Comparison of ENCODE assay signal across 29 cellular contexts in genomic region chr3:144351968-144352367, GRCh38.
A peak's percentile ranks its signal among the peaks of the same experiment; 100 is the strongest.
DNase-seq lines count a peak whose midpoint lies in the region; ATAC-seq and TF ChIP-seq lines count a peak whose summit lies in the region.
"Had no signal": no experiment of that assay in that cellular context is flagged by ENCODE, and none has a peak within 500 bp of the region (broad histone marks: within the 10 kb centered on the region; RNA-seq: fewer than 3 reads in every experiment).

No MANE protein-coding gene starts in this region.

- peaks cover 0 to 2% (median under 1%) of the 10 kb centered on the region in 3 donors for H3K27me3 Mint-ChIP-seq in CD14-positive monocyte (ENCODE audit: low read depth in 3 of 3)

- ATAC-seq in left lobe of liver: peak; percentile 13
- ATAC-seq: CD8-positive, alpha-beta T cell; GM12878 had no signal

- intact Hi-C loops in CD14-positive monocyte (cut with micrococcal nuclease): no loop called here
- intact Hi-C loops in ascending aorta (cut with DNase I): no loop called here

- H3K4me1 Mint-ChIP-seq in CD14-positive monocyte: peaks cover 17% of the 10 kb centered on the region

- no peaks in the 10 kb centered on the region for H3K36me3 Mint-ChIP-seq in CD14-positive monocyte
- H3K36me3 Mint-ChIP-seq: CD8-positive, alpha-beta T cell had no signal

- H3K27ac Mint-ChIP-seq in CD14-positive monocyte: peak overlapping the region in 5 of 7 donors; percentile 23 to 65 (median 64)
- H3K27ac Mint-ChIP-seq: CD8-positive, alpha-beta T cell; HFFc6 had no signal

- H3K4me3 ChIP-seq in choroid plexus epithelial cell (ENCODE audit: low read depth, low read length) (no peak overlapping the region), ascending aorta (no peak overlapping the region)
- H3K4me3 ChIP-seq: BLaER1 treated with 17β-estradiol and CSF1 and Interleukin-3, amounts not matched to agents 10 nM and 100 nM; GM12878; HAP-1; MG63; SJSA1 had no signal

- in situ Hi-C loops in ACHN (cut with HindIII; ENCODE audit: low pct_ligation_motif_present, low pct_unique_long_range_greater_than_20kb, low sequenced_read_pairs): no loop called here

- H3K9me3 ChIP-seq in ascending aorta: no peaks in the 10 kb centered on the region
- H3K9me3 ChIP-seq: BLaER1 treated with 17β-estradiol and CSF1 and Interleukin-3, amounts not matched to agents 10 nM and 100 nM; HAP-1; MG63; SJSA1 had no signal

- peak overlapping the region in 1 of 2 donors; percentile 43 for H3K4me3 Mint-ChIP-seq in CD14-positive monocyte
- H3K4me3 Mint-ChIP-seq: CD8-positive, alpha-beta T cell; HFFc6 had no signal

- no peak for TF ChIP-seq CTCF in CD14-positive monocyte (IDR thresholded peaks at IDR 0.05)
- no peak for TF ChIP-seq CTCF in choroid plexus epithelial cell (conservative IDR thresholded peaks at IDR 0.05; ENCODE audit: low read depth, low read length)
- TF ChIP-seq CTCF in ascending aorta (IDR thresholded peaks at IDR 0.05): no peak

- H3K9me3 Mint-ChIP-seq in CD14-positive monocyte: no peaks in the 10 kb centered on the region
- H3K9me3 Mint-ChIP-seq: CD8-positive, alpha-beta T cell had no signal

- no peaks in the 10 kb centered on the region for H3K36me3 ChIP-seq in ascending aorta
- H3K36me3 ChIP-seq: BLaER1 treated with 17β-estradiol and CSF1 and Interleukin-3, amounts not matched to agents 10 nM and 100 nM; HAP-1; MG63; SJSA1 had no signal

- no peaks in the 10 kb centered on the region for H3K4me1 ChIP-seq in ascending aorta
- H3K4me1 ChIP-seq: BLaER1 treated with 17β-estradiol and CSF1 and Interleukin-3, amounts not matched to agents 10 nM and 100 nM; HAP-1; SJSA1 had no signal

- H3K27ac ChIP-seq in ascending aorta: no peak overlapping the region
- H3K27ac ChIP-seq: BLaER1 treated with 17β-estradiol and CSF1 and Interleukin-3, amounts not matched to agents 10 nM and 100 nM; SJSA1 had no signal

- H3K27me3 ChIP-seq in ascending aorta: no peaks in the 10 kb centered on the region
- H3K27me3 ChIP-seq: MG63, SJSA1 had no signal

- DNase-seq in CD14-positive monocyte (ENCODE audit: low spot score) (no peak), NOMO-1 treated with DMSO at 0.1 percent for 48 hours (lab: John Stamatoyannopoulos, UW; ENCODE audit: unreplicated experiment) (peak; percentile 16), choroid plexus epithelial cell (ENCODE audit: low read depth) (peak; percentile 52), left lobe of liver (ENCODE audit: low spot score) (no peak), AG20443 (ENCODE audit: low spot score) (no peak), ACHN (no peak), ascending aorta (ENCODE audit: low spot score in 2 of 2) (no peak)
- DNase-seq: AML-193; CD8-positive, alpha-beta T cell; DMS 273 treated with DMSO at 0.1 percent for 48 hours; DMS79; EL; GDM1; GOT3; HFFc6; KG1; MG63; NCI-H1048; NCI-H1417; NCI-H1694; NCI-H2029 treated with DMSO at 0.1 percent for 48 hours; NCI-H446 treated with DMSO at 0.1 percent for 48 hours; NCI-H82; NK-92 treated with Interleukin-12 subunit alpha and Interleukin-12 subunit beta, amount 100 ng/mL, for 24 hours; OCI-M1 had no signal

Comparison
In these comparisons a context has a peak if more than half of its experiments do, and no peak if none do; other contexts are left out.
1. DNase-seq: peak in NOMO-1 treated with DMSO at 0.1 percent for 48 hours (single experiment) and choroid plexus epithelial cell (single experiment); none in CD14-positive monocyte (single experiment), left lobe of liver (single experiment), AG20443 (single experiment), ACHN (single experiment) and ascending aorta (0 of 2).